ENCODE assay signal across 9 cellular contexts in genomic region chr6:11043961-11044711, GRCh38. TPM values are rescaled to one million over a fixed set of nuclear protein-coding genes. Genes with fewer than 3 reads are reported as not detected.
DNase-seq lines count a peak whose midpoint lies in the region; ATAC-seq, FAIRE-seq and TF ChIP-seq lines count a peak whose summit lies in the region.
"Had no signal": no experiment of that assay in that cellular context is flagged by ENCODE, and none has a peak within 500 bp of the region (broad histone marks: within the 10 kb centered on the region; RNA-seq: fewer than 3 reads in every experiment).

Gene ELOVL2, minus strand, starts transcription at chr6:11044305. Its CDS starts 75 bp downstream, at chr6:11044230.

- no peak for TF ChIP-seq CTCF in CD4-positive, alpha-beta T cell (IDR thresholded peaks at IDR 0.05)
- TF ChIP-seq CTCF in astrocyte (IDR thresholded peaks at IDR 0.05; ENCODE audit: insufficient read depth, low read depth, low read length) (peak; percentile 27), smooth muscle cell (IDR thresholded peaks at IDR 0.05; ENCODE audit: borderline replicate concordance, insufficient read depth, poor library complexity, severe bottlenecking) (peak; percentile 74)

- H3K9ac ChIP-seq in astrocyte (ENCODE audit: low read length) (no peak within 1 kb of the TSS), smooth muscle cell (ENCODE audit: low read depth) (no peak within 1 kb of the TSS)

- H3K27ac Mint-ChIP-seq in CD4-positive, alpha-beta T cell, result no peak within 1 kb of the TSS
- no peak within 1 kb of the TSS for H3K27ac Mint-ChIP-seq in astrocyte (ENCODE audit: unreplicated experiment)

- peak; percentile 32 for ATAC-seq in CD4-positive, alpha-beta T cell (ENCODE audit: poor library complexity)
- peak; percentile 64 for ATAC-seq in GM19397 (IDR thresholded peaks at IDR 0.05; ENCODE audit: unreplicated experiment)

- H3F3A ChIP-seq in smooth muscle cell (ENCODE audit: low read depth), result peaks cover 4% of the 10 kb centered on the region

- no peaks in the 10 kb centered on the region for H3K79me2 ChIP-seq in astrocyte (ENCODE audit: insufficient read depth, low read length)
- peaks cover 19% of the 10 kb centered on the region for H3K79me2 ChIP-seq in smooth muscle cell (ENCODE audit: low read depth)

- H3K4me3 Mint-ChIP-seq in CD4-positive, alpha-beta T cell, result peak within 1 kb of the TSS; percentile 77
- peak within 1 kb of the TSS; percentile 80 for H3K4me3 Mint-ChIP-seq in astrocyte (ENCODE audit: unreplicated experiment)

- intact Hi-C loops in CD4-positive, alpha-beta T cell (cut with DNase I, micrococcal nuclease), result no loop called here

- POLR2A ChIA-PET in CD4-positive, alpha-beta T cell (lab: Charles Lee), result no interaction called here

- peaks cover 3% of the 10 kb centered on the region for H3K36me3 Mint-ChIP-seq in CD4-positive, alpha-beta T cell (ENCODE audit: low read depth)
- no peaks in the 10 kb centered on the region for H3K36me3 Mint-ChIP-seq in astrocyte (ENCODE audit: low read depth, unreplicated experiment)

- peak within 1 kb of the TSS; percentile 55 for H3K4me3 ChIP-seq in astrocyte (ENCODE audit: insufficient read depth, low read depth, low read length)
- peak within 1 kb of the TSS; percentile 53 for H3K4me3 ChIP-seq in iPS-11a (ENCODE audit: low read depth, low read length)
- peak within 1 kb of the TSS; percentile 81 for H3K4me3 ChIP-seq in smooth muscle cell

- FAIRE-seq in astrocyte (lab: Jason Lieb, UNC), result no peak

- H3K27ac ChIP-seq in CD4-positive, alpha-beta T cell (ENCODE audit: low read depth, low read length), result no peak within 1 kb of the TSS
- H3K27ac ChIP-seq in astrocyte (ENCODE audit: low read depth, low read length), result no peak within 1 kb of the TSS
- no peak within 1 kb of the TSS for H3K27ac ChIP-seq in smooth muscle cell (ENCODE audit: low read depth)

- H3K9me3 ChIP-seq in CD4-positive, alpha-beta T cell (ENCODE audit: control insufficient read depth, low read length), result no peaks in the 10 kb centered on the region
- H3K9me3 ChIP-seq in astrocyte (ENCODE audit: insufficient read depth, low read depth, low read length) (no peaks in the 10 kb centered on the region), smooth muscle cell (replicated peaks; ENCODE audit: low read depth) (no peaks in the 10 kb centered on the region)

- CTCF ChIA-PET in CD4-positive, alpha-beta T cell (lab: Charles Lee), result no interaction called here

- H3K4me2 ChIP-seq in astrocyte (ENCODE audit: low read length) (peak within 1 kb of the TSS; percentile 86), smooth muscle cell (peak within 1 kb of the TSS; percentile 93)

- DNase-seq in CD4-positive, alpha-beta T cell, result peak in 1 of 10 experiments; percentile 10
- peak; percentile 28 for DNase-seq in NCI-H460 (ENCODE audit: extremely low read depth, low read depth)
- peak; percentile 22 for DNase-seq in astrocyte (ENCODE audit: low read depth)
- DNase-seq in smooth muscle cell (lab: John Stamatoyannopoulos, UW; ENCODE audit: unreplicated experiment), result peak; percentile 46
- no peak for DNase-seq in KG1 (lab: John Stamatoyannopoulos, UW)
- no peak for DNase-seq in SIG-M5 (lab: John Stamatoyannopoulos, UW)

- no peaks in the 10 kb centered on the region for H3K9me3 Mint-ChIP-seq in CD4-positive, alpha-beta T cell
- H3K9me3 Mint-ChIP-seq in astrocyte (ENCODE audit: unreplicated experiment), result peaks cover 2% of the 10 kb centered on the region

- H2AFZ ChIP-seq in astrocyte (ENCODE audit: low read depth, low read length), result peak within 1 kb of the TSS; percentile 73
- peak within 1 kb of the TSS; percentile 66 for H2AFZ ChIP-seq in smooth muscle cell (ENCODE audit: low read depth)

- WGBS in smooth muscle cell (ENCODE audit: low lambda C conversion rate), result 2% methylated on average over 38 of the region's 124 CpGs

- H3K27me3 Mint-ChIP-seq in CD4-positive, alpha-beta T cell, result peaks cover 83% of the 10 kb centered on the region
- H3K27me3 Mint-ChIP-seq in astrocyte (ENCODE audit: low read depth, unreplicated experiment), result peaks cover 2% of the 10 kb centered on the region

- H3K36me3 ChIP-seq in astrocyte (ENCODE audit: insufficient read depth, low read length) (no peaks in the 10 kb centered on the region), smooth muscle cell (ENCODE audit: low read depth) (no peaks in the 10 kb centered on the region)

- H3K4me1 Mint-ChIP-seq in CD4-positive, alpha-beta T cell (ENCODE audit: low read depth), result peaks cover 9% of the 10 kb centered on the region
- peaks cover 5% of the 10 kb centered on the region for H3K4me1 Mint-ChIP-seq in astrocyte (ENCODE audit: low read depth, unreplicated experiment)

- peaks cover 58% of the 10 kb centered on the region for H3K27me3 ChIP-seq in CD4-positive, alpha-beta T cell (ENCODE audit: control insufficient read depth, insufficient read depth, low read length)
- peaks cover 12% of the 10 kb centered on the region for H3K27me3 ChIP-seq in astrocyte (ENCODE audit: insufficient read depth, low read length)
- no peaks in the 10 kb centered on the region for H3K27me3 ChIP-seq in smooth muscle cell (ENCODE audit: low read depth)

- H3K4me1 ChIP-seq in astrocyte (ENCODE audit: insufficient read depth, low read length) (no peaks in the 10 kb centered on the region), smooth muscle cell (ENCODE audit: low read depth) (peaks cover 16% of the 10 kb centered on the region)

- H4K20me1 ChIP-seq in astrocyte (ENCODE audit: insufficient read depth, low read length), result no peaks in the 10 kb centered on the region
- no peaks in the 10 kb centered on the region for H4K20me1 ChIP-seq in smooth muscle cell (ENCODE audit: low read depth)

RNA-seq across cellular contexts. Expression of gene ELOVL2, which starts in this region (rescaled TPM):
- not detected for total RNA-seq in CD4-positive, alpha-beta T cell
- total RNA-seq in NCI-H460 (2014; rRNA removed; shearing (Covaris generic)), result 2.5 and 2.7 TPM in 2 replicates
- 1.4 and 2.2 TPM in 2 replicates for polyA plus RNA-seq in NCI-H460 (2014; cell fraction: nucleus; rRNA removed)
- 4.6 and 5.7 TPM in 2 replicates for total RNA-seq in astrocyte
- 28.9 and 31.4 TPM in 2 replicates for total RNA-seq in smooth muscle cell
- 13.4 and 15.9 TPM in 2 replicates for polyA plus RNA-seq in smooth muscle cell
- total RNA-seq: T-helper 1 cell treated with Interleukin-12 subunit alpha and Interleukin-12 subunit beta and Interleukin-4 antibody, amounts not matched to agents 30 ng/mL and 1 ng/mL, for 36 hours had no signal

Comparison
In these comparisons a context has a peak if more than half of its experiments do, and no peak if none do; other contexts are left out.
1. Peak in ATAC-seq in CD4-positive, alpha-beta T cell; RNA of the gene not detected or under 1 TPM.
2. DNase-seq: peak in NCI-H460 (single experiment), astrocyte (single experiment) and smooth muscle cell (single experiment); none in KG1 (single experiment) and SIG-M5 (single experiment).
3. Peak in every context shown above with its lines, with median percentiles within 50 percentile points of each other: H3K4me3 ChIP-seq.